Comparison of ENCODE assay signal across 8 cellular contexts in genomic region chr16:9297437-9298113, GRCh38.
DNase-seq lines count a peak whose midpoint lies in the region; ATAC-seq and TF ChIP-seq lines count a peak whose summit lies in the region.

No MANE protein-coding gene starts in this region.

- H3K27ac ChIP-seq in brain microvascular endothelial cell = no peak overlapping the region

- H3K36me3 ChIP-seq in brain microvascular endothelial cell (replicated peaks) = no peaks in the 10 kb centered on the region

- H3K4me3 ChIP-seq in brain microvascular endothelial cell (ENCODE audit: low read depth, low read length) = no peak overlapping the region

- peak; percentile 49 for TF ChIP-seq CTCF in brain microvascular endothelial cell (IDR thresholded peaks at IDR 0.05; ENCODE audit: low read depth, low read length, missing control alignments)

- H3K27me3 ChIP-seq in brain microvascular endothelial cell (replicated peaks) = no peaks in the 10 kb centered on the region

- DNase-seq in COLO829 (ENCODE audit: low spot score) (peak; percentile 69), HK-2 (ENCODE audit: unreplicated experiment) (peak; percentile 22), brain microvascular endothelial cell (no peak), medulla oblongata (ENCODE audit: extremely low spot score) (peak; percentile 51), NOMO-1 treated with dmso at 0.1 percent for 144 hours (lab: John Stamatoyannopoulos, UW; ENCODE audit: unreplicated experiment) (no peak)

- ATAC-seq in HG03571 (IDR thresholded peaks at IDR 0.05; ENCODE audit: unreplicated experiment) = no peak
- ATAC-seq in activated CD4-positive, CD25-positive, alpha-beta regulatory T cell treated with anti-CD3 and anti-CD28 coated beads, Interleukin-2, amount 50 U/mL, for 24 hours = no peak
- no peak for ATAC-seq in HG02840 (IDR thresholded peaks at IDR 0.05; ENCODE audit: low FRiP score, unreplicated experiment)

- in situ Hi-C loops in brain microvascular endothelial cell (cut with HindIII; ENCODE audit: low pct_ligation_motif_present, low sequenced_read_pairs) = no loop called here

Comparison
In these comparisons a context has a peak if more than half of its experiments do, and no peak if none do; other contexts are left out.
1. DNase-seq: peak in COLO829 (single experiment), HK-2 (single experiment) and medulla oblongata (single experiment); none in brain microvascular endothelial cell (single experiment) and NOMO-1 treated with dmso at 0.1 percent for 144 hours (single experiment).